In genomic region chr2:162185833-162186232, GRCh38 we compare ENCODE assay signal across 6 cellular contexts. TPM values are rescaled to one million over a fixed set of nuclear protein-coding genes. Genes with fewer than 3 reads are reported as not detected.
"Had no signal": no experiment of that assay in that cellular context is flagged by ENCODE, and none has a peak within 500 bp of the region (broad histone marks: within the 10 kb centered on the region; RNA-seq: fewer than 3 reads in every experiment).

No MANE protein-coding gene starts in this region.

- H3K27ac Mint-ChIP-seq: IgD-negative memory B cell had no signal

- H3K4me3 Mint-ChIP-seq: IgD-negative memory B cell had no signal

- DNase-seq: IMR-90, KBM-7, KG1 had no signal

- H3K36me3 Mint-ChIP-seq: IgD-negative memory B cell had no signal

- ATAC-seq: HepG2, K562 had no signal

- H3K9me3 Mint-ChIP-seq: IgD-negative memory B cell had no signal

RNA-seq across cellular contexts. Expression of gene GCG, which starts 33.8 kb away (rescaled TPM):
- polyA plus RNA-seq: HepG2, IgD-negative memory B cell, IMR-90, K562 had no signal

RNA-seq across cellular contexts. Expression of gene FAP, which starts 57.4 kb away (rescaled TPM):
- polyA plus RNA-seq: HepG2, IgD-negative memory B cell, K562 had no signal
